In genomic region chr11:924406-925157, GRCh38 we compare ENCODE assay signal across 11 cellular contexts. TPM values are rescaled to one million over a fixed set of nuclear protein-coding genes. Genes with fewer than 3 reads are reported as not detected.
DNase-seq lines count a peak whose midpoint lies in the region; ATAC-seq and TF ChIP-seq lines count a peak whose summit lies in the region.
"Had no signal": no experiment of that assay in that cellular context is flagged by ENCODE, and none has a peak within 500 bp of the region (broad histone marks: within the 10 kb centered on the region; RNA-seq: fewer than 3 reads in every experiment).

No MANE protein-coding gene starts in this region.

- TF ChIP-seq EP300 in gastroesophageal sphincter (IDR thresholded peaks at IDR 0.05): no peak

- ATAC-seq in gastroesophageal sphincter (peak; percentile 5), HG03095 (IDR thresholded peaks at IDR 0.05; ENCODE audit: unreplicated experiment) (no peak)
- ATAC-seq in CD8-positive, alpha-beta T cell: no peak

- H3K27me3 ChIP-seq in BE2C: no peaks in the 10 kb centered on the region
- no peaks in the 10 kb centered on the region for H3K27me3 ChIP-seq in gastroesophageal sphincter
- H3K27me3 ChIP-seq in CD8-positive, alpha-beta T cell (ENCODE audit: insufficient read depth, low read length): no peaks in the 10 kb centered on the region

- TF ChIP-seq CTCF in BE2C (IDR thresholded peaks at IDR 0.05; ENCODE audit: low read depth, low read length) (no peak), gastroesophageal sphincter (IDR thresholded peaks at IDR 0.05) (no peak), progenitor cell of endocrine pancreas (IDR thresholded peaks at IDR 0.05; ENCODE audit: unreplicated experiment) (no peak), HFFc6 (IDR thresholded peaks at IDR 0.05) (no peak)
- TF ChIP-seq CTCF in CD8-positive, alpha-beta T cell (IDR thresholded peaks at IDR 0.05): no peak

- WGBS in gastroesophageal sphincter (ENCODE audit: low coverage in 1 of 2), 2 donors: no CpG with 5 or more reads among the region's 18 CpGs

- POLR2A ChIA-PET in CD8-positive, alpha-beta T cell (lab: Charles Lee): interaction anchor here (1.2 to 1.3 kb wide), 2 partner anchors 13 to 104 kb away, joined by 3 to 4 read pairs; no protein-coding TSS in a partner anchor

- H3K36me3 Mint-ChIP-seq in progenitor cell of endocrine pancreas (ENCODE audit: insufficient read depth): no peaks in the 10 kb centered on the region
- H3K36me3 Mint-ChIP-seq in HFFc6 (ENCODE audit: low read depth): peaks cover 13% of the 10 kb centered on the region; the same call in 1 of the 2 replicates
- H3K36me3 Mint-ChIP-seq in CD8-positive, alpha-beta T cell: peaks cover 6% of the 10 kb centered on the region
- H3K36me3 Mint-ChIP-seq: T-cell had no signal

- H3K27ac Mint-ChIP-seq in progenitor cell of endocrine pancreas: no peak overlapping the region
- H3K27ac Mint-ChIP-seq in HFFc6: no peak overlapping the region
- H3K27ac Mint-ChIP-seq in CD8-positive, alpha-beta T cell: no peak overlapping the region
- H3K27ac Mint-ChIP-seq: activated naive CD8-positive, alpha-beta T cell treated with anti-CD3 and anti-CD28 coated beads, Interleukin-2, amount 10 ng/mL, durations not matched to agents 7 days and 5 days had no signal

- H3K4me3 Mint-ChIP-seq in progenitor cell of endocrine pancreas (ENCODE audit: low read depth) (peak overlapping the region; percentile 54), HFFc6 (no peak overlapping the region)
- H3K4me3 Mint-ChIP-seq in CD8-positive, alpha-beta T cell: no peak overlapping the region
- H3K4me3 Mint-ChIP-seq: activated naive CD8-positive, alpha-beta T cell treated with anti-CD3 and anti-CD28 coated beads, Interleukin-2, amount 10 ng/mL, durations not matched to agents 7 days and 5 days had no signal

- H3K36me3 ChIP-seq in BE2C: no peaks in the 10 kb centered on the region
- no peaks in the 10 kb centered on the region for H3K36me3 ChIP-seq in gastroesophageal sphincter
- no peaks in the 10 kb centered on the region for H3K36me3 ChIP-seq in CD8-positive, alpha-beta T cell (ENCODE audit: insufficient read depth, low read length)

- no peaks in the 10 kb centered on the region for H3K9me3 Mint-ChIP-seq in progenitor cell of endocrine pancreas (ENCODE audit: low read depth)
- H3K9me3 Mint-ChIP-seq in HFFc6: no peaks in the 10 kb centered on the region
- no peaks in the 10 kb centered on the region for H3K9me3 Mint-ChIP-seq in CD8-positive, alpha-beta T cell
- H3K9me3 Mint-ChIP-seq: activated naive CD8-positive, alpha-beta T cell treated with anti-CD3 and anti-CD28 coated beads, Interleukin-2, amount 10 ng/mL, durations not matched to agents 7 days and 5 days; T-cell had no signal

- no peaks in the 10 kb centered on the region for H3K4me1 ChIP-seq in BE2C
- H3K4me1 ChIP-seq in gastroesophageal sphincter: peaks cover 0 to 44% (median 14%) of the 10 kb centered on the region in 3 donors
- peaks cover 38% of the 10 kb centered on the region for H3K4me1 ChIP-seq in CD8-positive, alpha-beta T cell (ENCODE audit: insufficient read depth, low read length)

- intact Hi-C loops in CD8-positive, alpha-beta T cell (cut with DNase I, micrococcal nuclease): loop anchor here (1.0 to 10.0 kb wide), 10 partner anchors 14 to 717 kb away; partner anchors contain the start of genes CHID1 (in 2 of the 2), ANO9 (in 1 of the 2), BET1L (in 1 of the 2) and DUSP8 (in 1 of the 2)

- CTCF ChIA-PET in CD8-positive, alpha-beta T cell (lab: Charles Lee): interaction anchor here (0.7 to 1.7 kb wide), 8 partner anchors 9 to 129 kb away, joined by 3 to 7 read pairs (median 3); partner anchors contain the start of gene CHID1

- H3K4me3 ChIP-seq in BE2C (ENCODE audit: low read depth, low read length) (no peak overlapping the region), gastroesophageal sphincter (peak overlapping the region in 1 of 2 donors; percentile 98)
- H3K4me3 ChIP-seq in CD8-positive, alpha-beta T cell (ENCODE audit: low read depth, low read length): no peak overlapping the region

- H3K4me1 Mint-ChIP-seq in progenitor cell of endocrine pancreas (ENCODE audit: low read depth) (peaks cover 16% of the 10 kb centered on the region), HFFc6 (ENCODE audit: low read depth) (peaks cover 20% of the 10 kb centered on the region)
- peaks cover 28% of the 10 kb centered on the region for H3K4me1 Mint-ChIP-seq in CD8-positive, alpha-beta T cell (ENCODE audit: low read depth)

- H3K9me3 ChIP-seq in BE2C (no peaks in the 10 kb centered on the region), gastroesophageal sphincter (no peaks in the 10 kb centered on the region)
- H3K9me3 ChIP-seq in CD8-positive, alpha-beta T cell (ENCODE audit: low read length): no peaks in the 10 kb centered on the region

- TF ChIP-seq POLR2A in gastroesophageal sphincter (IDR thresholded peaks at IDR 0.05): no peak

- DNase-seq in BE2C (peak; percentile 70), NCI-H69 (lab: John Stamatoyannopoulos, UW) (peak; percentile 33), progenitor cell of endocrine pancreas (ENCODE audit: low spot score, unreplicated experiment) (no peak), RPMI8226 (no peak), HFFc6 (no peak)
- no peak for DNase-seq in CD8-positive, alpha-beta T cell
- DNase-seq: activated CD4-positive, alpha-beta T cell treated with anti-CD3 and anti-CD28 coated beads, Interleukin-2, amount 50 U/mL, for 4 hours; activated naive CD8-positive, alpha-beta T cell treated with anti-CD3 and anti-CD28 coated beads, Interleukin-2, amount 10 ng/mL, durations not matched to agents 7 days and 5 days had no signal

- no peaks in the 10 kb centered on the region for H3K27me3 Mint-ChIP-seq in progenitor cell of endocrine pancreas
- H3K27me3 Mint-ChIP-seq in HFFc6 (ENCODE audit: insufficient read depth): no peaks in the 10 kb centered on the region
- H3K27me3 Mint-ChIP-seq in CD8-positive, alpha-beta T cell (ENCODE audit: low read depth): no peaks in the 10 kb centered on the region
- H3K27me3 Mint-ChIP-seq: activated naive CD8-positive, alpha-beta T cell treated with anti-CD3 and anti-CD28 coated beads, Interleukin-2, amount 10 ng/mL, durations not matched to agents 7 days and 5 days; T-cell had no signal

- peak overlapping the region in 3 of 4 donors; percentile 97 to 98 (median 97) for H3K27ac ChIP-seq in gastroesophageal sphincter
- H3K27ac ChIP-seq in CD8-positive, alpha-beta T cell (ENCODE audit: low read depth, low read length): no peak overlapping the region

RNA-seq across cellular contexts. Expression of gene AP2A2, which starts 1.1 kb away (rescaled TPM):
- 130 TPM for polyA plus RNA-seq in BE2C (2012; ENCODE audit: insufficient read depth, insufficient read length, low read depth)
- total RNA-seq in gastroesophageal sphincter (10 to 100 TPM; 47.9 to 88.5 (median 61.6) TPM), progenitor cell of endocrine pancreas (86.6 and 88.8 TPM in 2 replicates)
- 10 to 100 TPM; 65.4 to 73.4 (median 70.9) TPM for total RNA-seq in HFFc6 (2021; fragmentation: NEBNext Ultra II Directional; extraction: Animal tissue kit (Norgen Biotek cat#: 25700))
- total RNA-seq in CD8-positive, alpha-beta T cell: 10 to 100 TPM; 38.6 to 44.3 TPM

RNA-seq across cellular contexts. Expression of gene CHID1, which starts 14.0 kb away (rescaled TPM):
- polyA plus RNA-seq in BE2C (2012; ENCODE audit: insufficient read depth, insufficient read length, low read depth): 127 TPM
- total RNA-seq in gastroesophageal sphincter (10 to 100 TPM; 36.0 to 55.3 (median 46.4) TPM), progenitor cell of endocrine pancreas (79.1 and 87.0 TPM in 2 replicates)
- total RNA-seq in HFFc6 (2021; fragmentation: NEBNext Ultra II Directional; extraction: Animal tissue kit (Norgen Biotek cat#: 25700)): 100 to 1,000 TPM; 116 to 145 (median 133) TPM
- 10 to 100 TPM; 16.0 to 18.1 TPM for total RNA-seq in CD8-positive, alpha-beta T cell

Comparison
In these comparisons a context has a peak if more than half of its experiments do, and no peak if none do; other contexts are left out.
1. DNase-seq: peak in BE2C (single experiment) and NCI-H69 (single experiment); none in progenitor cell of endocrine pancreas (single experiment), RPMI8226 (single experiment), HFFc6 (single experiment) and CD8-positive, alpha-beta T cell (0 of 7).